ENCODE assay signal across 20 cellular contexts in the genomic region with DNA sequence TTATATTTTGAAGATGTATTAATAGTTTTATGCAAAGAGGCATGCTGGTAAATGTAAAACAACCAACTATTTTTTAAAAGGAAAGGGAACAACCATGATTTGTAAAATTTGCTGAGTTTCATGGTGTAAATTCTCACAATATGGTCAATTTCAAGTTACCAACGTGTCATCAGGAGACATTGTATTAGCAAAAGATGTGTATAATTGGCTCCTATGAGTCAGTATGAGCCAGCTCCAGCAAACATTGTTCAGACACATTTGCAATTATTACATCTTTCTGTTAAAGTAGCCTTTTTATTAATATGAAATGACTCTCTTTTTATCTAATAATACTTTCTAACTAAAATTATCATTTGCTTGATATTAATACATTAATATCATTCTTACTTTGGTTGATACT. TPM values are rescaled to one million over a fixed set of nuclear protein-coding genes. Genes with fewer than 3 reads are reported as not detected.
A peak's percentile ranks its signal among the peaks of the same experiment; 100 is the strongest.
DNase-seq lines count a peak whose midpoint lies in the region; ATAC-seq, FAIRE-seq and TF ChIP-seq lines count a peak whose summit lies in the region.
"Had no signal": no experiment of that assay in that cellular context is flagged by ENCODE, and none has a peak within 500 bp of the region (broad histone marks: within the 10 kb centered on the region; RNA-seq: fewer than 3 reads in every experiment).

No MANE protein-coding gene starts in this region.

- intact Hi-C loops in MCF 10A (cut with micrococcal nuclease), result loop anchor here (10.0 kb wide), 1 partner anchor 722 kb away; no protein-coding TSS in a partner anchor

- H3K27ac Mint-ChIP-seq in astrocyte (ENCODE audit: unreplicated experiment) (no peak overlapping the region), MCF 10A (ENCODE audit: low read depth, unreplicated experiment) (no peak overlapping the region)
- H3K27ac Mint-ChIP-seq: CD4-positive, alpha-beta memory T cell had no signal

- TF ChIP-seq CTCF in astrocyte (IDR thresholded peaks at IDR 0.05; ENCODE audit: insufficient read depth, low read depth, low read length), result no peak
- no peak for TF ChIP-seq CTCF in MCF 10A (IDR thresholded peaks at IDR 0.05; ENCODE audit: unreplicated experiment)

- no peaks in the 10 kb centered on the region for H3K4me1 ChIP-seq in GM23248 (ENCODE audit: insufficient read depth)
- no peaks in the 10 kb centered on the region for H3K4me1 ChIP-seq in astrocyte (ENCODE audit: insufficient read depth, low read length)
- H3K4me1 ChIP-seq in effector memory CD4-positive, alpha-beta T cell (ENCODE audit: control insufficient read depth, insufficient read depth, low read length, poor library complexity, severe bottlenecking), result no peaks in the 10 kb centered on the region
- H3K4me1 ChIP-seq: HAP-1 had no signal

- no TSS peak for BruUV-seq in MCF 10A (replicated peaks; lab: Mats Ljungman, UMichigan)

- H3K79me2 ChIP-seq in GM23248 (ENCODE audit: insufficient read depth) (no peaks in the 10 kb centered on the region), astrocyte (ENCODE audit: insufficient read depth, low read length) (peaks cover 3% of the 10 kb centered on the region)

- H3K27me3 ChIP-seq in GM23248 (replicated peaks; ENCODE audit: insufficient read depth) (no peaks in the 10 kb centered on the region), astrocyte (ENCODE audit: insufficient read depth, low read length) (no peaks in the 10 kb centered on the region)
- H3K27me3 ChIP-seq in effector memory CD4-positive, alpha-beta T cell (replicated peaks; ENCODE audit: control insufficient read depth, insufficient read depth, low read length, poor library complexity, severe bottlenecking), result no peaks in the 10 kb centered on the region

- H3K27ac ChIP-seq in GM23248, result no peak overlapping the region
- H3K27ac ChIP-seq in astrocyte (ENCODE audit: low read depth, low read length), result no peak overlapping the region
- no peak overlapping the region for H3K27ac ChIP-seq in effector memory CD4-positive, alpha-beta T cell (ENCODE audit: insufficient read depth, low read length, poor library complexity, severe bottlenecking)

- H3K4me3 ChIP-seq in GM23248, result no peak overlapping the region
- no peak overlapping the region for H3K4me3 ChIP-seq in astrocyte (ENCODE audit: insufficient read depth, low read depth, low read length)
- H3K4me3 ChIP-seq in effector memory CD4-positive, alpha-beta T cell (ENCODE audit: insufficient read depth, low read depth, low read length, poor library complexity, severe bottlenecking), result no peak overlapping the region
- H3K4me3 ChIP-seq: GM12878, HAP-1 had no signal

- no peaks in the 10 kb centered on the region for H3F3A ChIP-seq in GM23248 (ENCODE audit: insufficient read depth)

- H3K36me3 Mint-ChIP-seq in astrocyte (ENCODE audit: low read depth, unreplicated experiment) (peaks cover 2% of the 10 kb centered on the region), MCF 10A (ENCODE audit: insufficient read depth, unreplicated experiment) (no peaks in the 10 kb centered on the region)
- H3K36me3 Mint-ChIP-seq: CD4-positive, alpha-beta memory T cell had no signal

- H3K36me3 ChIP-seq in GM23248 (ENCODE audit: low read depth), result no peaks in the 10 kb centered on the region
- H3K36me3 ChIP-seq in astrocyte (ENCODE audit: insufficient read depth, low read length), result no peaks in the 10 kb centered on the region
- no peaks in the 10 kb centered on the region for H3K36me3 ChIP-seq in effector memory CD4-positive, alpha-beta T cell (ENCODE audit: control insufficient read depth, insufficient read depth, low read length)
- H3K36me3 ChIP-seq: HAP-1 had no signal

- H3K9me3 ChIP-seq in GM23248 (ENCODE audit: low read depth) (peaks cover 9% of the 10 kb centered on the region), astrocyte (ENCODE audit: insufficient read depth, low read depth, low read length) (no peaks in the 10 kb centered on the region)
- H3K9me3 ChIP-seq in effector memory CD4-positive, alpha-beta T cell (ENCODE audit: control insufficient read depth, low read length), result no peaks in the 10 kb centered on the region
- H3K9me3 ChIP-seq: HAP-1 had no signal

- H3K4me1 Mint-ChIP-seq in astrocyte (ENCODE audit: low read depth, unreplicated experiment) (no peaks in the 10 kb centered on the region), MCF 10A (ENCODE audit: insufficient read depth, unreplicated experiment) (peaks cover 1% of the 10 kb centered on the region)

- POLR2A ChIA-PET in MCF 10A (lab: Yijun Ruan, JAX), result no interaction called here

- no peaks in the 10 kb centered on the region for H3K27me3 Mint-ChIP-seq in astrocyte (ENCODE audit: low read depth, unreplicated experiment)
- H3K27me3 Mint-ChIP-seq in MCF 10A (ENCODE audit: insufficient read depth, unreplicated experiment), result no peaks in the 10 kb centered on the region
- H3K27me3 Mint-ChIP-seq: CD4-positive, alpha-beta memory T cell had no signal

- H3K4me2 ChIP-seq in GM23248 (ENCODE audit: unreplicated experiment) (no peak overlapping the region), astrocyte (ENCODE audit: low read length) (no peak overlapping the region)

- CTCF ChIA-PET in MCF 10A (lab: Yijun Ruan, JAX), result no interaction called here

- DNase-seq in GM23248 (peak; percentile 29), astrocyte (ENCODE audit: low read depth) (peak; percentile 3), MCF 10A (ENCODE audit: unreplicated experiment) (no peak)
- DNase-seq in effector memory CD4-positive, alpha-beta T cell, result no peak
- DNase-seq: 8988T; C1 segment of cervical spinal cord; Calu3; CD4-positive, alpha-beta memory T cell; COR-L47; DMS 273 treated with DMSO at 0.1 percent for 48 hours; DMS79; EL; GDM1; GOT3 had no signal

- no peak for ATAC-seq in GM18498 (IDR thresholded peaks at IDR 0.05; ENCODE audit: unreplicated experiment)
- ATAC-seq: GM12878 had no signal

- no peaks in the 10 kb centered on the region for H3K9me3 Mint-ChIP-seq in astrocyte (ENCODE audit: unreplicated experiment)
- H3K9me3 Mint-ChIP-seq in MCF 10A (ENCODE audit: unreplicated experiment), result peaks cover 32% of the 10 kb centered on the region
- H3K9me3 Mint-ChIP-seq: CD4-positive, alpha-beta memory T cell had no signal

- H3K9ac ChIP-seq in GM23248, result no peak overlapping the region
- no peak overlapping the region for H3K9ac ChIP-seq in astrocyte (ENCODE audit: low read length)

- 41 to 44% methylated on average over 1 of the region's 1 CpG for WGBS in GM23248 (ENCODE audit: low coverage in 1 of 2, low lambda C conversion rate in 2 of 2, missing lambda C conversion rate in 2 of 2), 2 experiments

- H2AFZ ChIP-seq in GM23248 (no peak overlapping the region), astrocyte (ENCODE audit: low read depth, low read length) (no peak overlapping the region)

- no peaks in the 10 kb centered on the region for H3K9me2 ChIP-seq in GM23248 (ENCODE audit: insufficient read depth)

- in situ Hi-C loops in GM23248 (cut with MboI), result loop anchor here (10.0 to 25.0 kb wide), 2 partner anchors 330 to 502 kb away; no protein-coding TSS in a partner anchor

- H3K4me3 Mint-ChIP-seq in astrocyte (ENCODE audit: unreplicated experiment) (no peak overlapping the region), MCF 10A (ENCODE audit: unreplicated experiment) (no peak overlapping the region)
- H3K4me3 Mint-ChIP-seq: CD4-positive, alpha-beta memory T cell had no signal

- FAIRE-seq in A204.1 (lab: Jason Lieb, UNC) (peak; percentile 3), astrocyte (lab: Jason Lieb, UNC) (no peak)
- FAIRE-seq: GM12878, GM18507, H54 had no signal

- H4K20me1 ChIP-seq in GM23248 (ENCODE audit: insufficient read depth) (no peaks in the 10 kb centered on the region), astrocyte (ENCODE audit: insufficient read depth, low read length) (peaks cover 3% of the 10 kb centered on the region)

RNA-seq across cellular contexts. Expression of gene CFH, which starts 15.3 kb away (rescaled TPM):
- total RNA-seq in GM23248 (2014; rRNA removed; shearing (Covaris generic)), result 22.7 and 27.3 TPM in 2 replicates
- polyA plus RNA-seq in GM23248 (2016; fragmentation: Nextera tagmentation; extraction: Ambion mirVana), result 16.5 and 19.3 TPM in 2 replicates
- 15.8 and 32.3 TPM in 2 replicates for total RNA-seq in astrocyte
- total RNA-seq in MCF 10A (2022), result 21.3 and 31.6 TPM in 2 replicates
- polyA plus RNA-seq: GM12878 had no signal

RNA-seq across cellular contexts. Expression of gene KCNT2, which starts 58.9 kb away (rescaled TPM):
- 0.32 and 0.76 TPM in 2 replicates for total RNA-seq in GM23248 (2014; rRNA removed; shearing (Covaris generic))
- polyA plus RNA-seq in GM23248 (2016; fragmentation: Nextera tagmentation; extraction: Ambion mirVana), result 0.14 and 0.22 TPM in 2 replicates
- total RNA-seq in astrocyte (4.8 and 5.9 TPM in 2 replicates), MCF 10A (2022) (1.2 and 1.5 TPM in 2 replicates)
- total RNA-seq: CD4-positive, alpha-beta memory T cell; GM12878 had no signal
- polyA plus RNA-seq: CD4-positive, alpha-beta memory T cell; GM12878 had no signal

Comparison
In these comparisons a context has a peak if more than half of its experiments do, and no peak if none do; other contexts are left out.
1. DNase-seq: peak in GM23248 (single experiment) and astrocyte (single experiment); none in MCF 10A (single experiment) and effector memory CD4-positive, alpha-beta T cell (0 of 3).